Comparison of ENCODE assay signal across 1 cellular context in the genomic region with DNA sequence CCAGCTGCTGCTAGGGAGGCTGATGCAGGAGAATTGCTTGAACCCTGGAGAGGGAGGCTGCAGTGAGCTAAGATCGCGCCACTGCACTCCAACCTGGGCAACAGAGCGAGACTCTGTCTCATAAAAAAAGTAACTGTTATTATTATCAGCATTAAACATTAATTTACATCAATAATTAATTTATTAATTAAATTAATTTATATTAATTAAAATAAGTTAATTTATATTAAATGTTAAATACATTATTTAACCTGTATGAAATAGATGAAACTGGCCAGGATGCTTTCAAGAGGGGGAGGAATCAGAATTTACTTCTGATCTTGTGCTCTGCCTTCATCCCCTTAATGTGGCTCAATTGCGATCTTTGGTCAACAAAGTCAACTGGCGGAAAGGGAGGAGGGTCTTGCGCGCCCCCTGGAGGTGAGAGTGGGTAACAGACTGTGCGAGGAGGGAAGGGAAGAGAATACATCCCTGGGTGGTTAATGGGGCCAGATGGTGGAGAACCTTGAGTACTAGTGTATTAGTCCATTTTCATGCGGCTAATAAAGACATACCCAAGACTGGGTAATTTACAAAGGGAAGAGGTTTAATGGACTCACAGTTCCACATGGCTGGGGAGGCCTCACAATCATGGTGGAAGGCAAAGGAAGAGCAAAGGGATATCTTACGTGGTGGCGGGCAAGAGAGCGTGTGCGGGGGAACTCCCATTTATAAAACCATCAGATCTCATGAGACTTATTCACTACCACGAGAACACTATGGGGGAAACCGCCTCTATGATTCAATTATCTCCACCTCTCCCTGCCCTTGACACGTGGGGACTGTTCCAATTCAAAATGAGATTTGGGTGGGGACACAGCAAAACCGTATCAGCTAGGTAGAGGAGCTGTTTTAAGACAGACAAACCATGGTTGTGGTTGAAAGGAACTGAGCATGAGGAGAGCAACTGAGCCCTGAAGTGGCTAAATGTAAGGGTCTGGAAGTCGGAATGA.
TF ChIP-seq lines count a peak whose summit lies in the region.

No MANE protein-coding gene starts in this region.

TF ChIP-seq in K562, 482 proteins besides CTCF, POLR2A, EP300 and RAD21 (continues in another document):
- TF ChIP-seq, protein P1, sequence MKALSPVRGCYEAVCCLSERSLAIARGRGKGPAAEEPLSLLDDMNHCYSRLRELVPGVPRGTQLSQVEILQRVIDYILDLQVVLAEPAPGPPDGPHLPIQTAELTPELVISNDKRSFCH (CRISPR knock-in tag; IDR thresholded peaks at IDR 0.05) = no peak
- TF ChIP-seq, protein P1 (tag; IDR thresholded peaks at IDR 0.05) = no peak
- TF ChIP-seq, protein P2, sequence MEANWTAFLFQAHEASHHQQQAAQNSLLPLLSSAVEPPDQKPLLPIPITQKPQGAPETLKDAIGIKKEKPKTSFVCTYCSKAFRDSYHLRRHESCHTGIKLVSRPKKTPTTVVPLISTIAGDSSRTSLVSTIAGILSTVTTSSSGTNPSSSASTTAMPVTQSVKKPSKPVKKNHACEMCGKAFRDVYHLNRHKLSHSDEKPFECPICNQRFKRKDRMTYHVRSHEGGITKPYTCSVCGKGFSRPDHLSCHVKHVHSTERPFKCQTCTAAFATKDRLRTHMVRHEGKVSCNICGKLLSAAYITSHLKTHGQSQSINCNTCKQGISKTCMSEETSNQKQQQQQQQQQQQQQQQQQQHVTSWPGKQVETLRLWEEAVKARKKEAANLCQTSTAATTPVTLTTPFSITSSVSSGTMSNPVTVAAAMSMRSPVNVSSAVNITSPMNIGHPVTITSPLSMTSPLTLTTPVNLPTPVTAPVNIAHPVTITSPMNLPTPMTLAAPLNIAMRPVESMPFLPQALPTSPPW (CRISPR knock-in tag; IDR thresholded peaks at IDR 0.05) = 0 out of 2 replicates have a peak, but pooled peaks have one; percentile 15
- no peak for TF ChIP-seq HEY1 (CRISPR knock-in tag; IDR thresholded peaks at IDR 0.05; ENCODE audit: borderline replicate concordance)
- TF ChIP-seq CC2D1A (IDR thresholded peaks at IDR 0.05) = peak; percentile 58; the same call in 1 of the 2 replicates
- TF ChIP-seq FOXK2 (conservative IDR thresholded peaks at IDR 0.05 in 1 of 2, IDR thresholded peaks at IDR 0.05 in 1 of 2; ENCODE audit: low read depth in 2 of 2) = 0 out of 4 replicates have a peak, but pooled peaks of 1 of the 2 experiments have one; percentile 27
- TF ChIP-seq KAT7 (CRISPR knock-in tag; IDR thresholded peaks at IDR 0.05; ENCODE audit: borderline replicate concordance) = no peak
- no peak for TF ChIP-seq ZNF586 (CRISPR knock-in tag; conservative IDR thresholded peaks at IDR 0.05)
- peak; percentile 87 for TF ChIP-seq ARID2 (IDR thresholded peaks at IDR 0.05)
- no peak for TF ChIP-seq CHD1 (IDR thresholded peaks at IDR 0.05; ENCODE audit: low read length)
- no peak for TF ChIP-seq ZNF232 (CRISPR knock-in tag; IDR thresholded peaks at IDR 0.05)
- peak; percentile 66; the same call in 1 of the 2 replicates for TF ChIP-seq ZNF263 (CRISPR knock-in tag; IDR thresholded peaks at IDR 0.05; ENCODE audit: borderline replicate concordance)
- TF ChIP-seq KLF13 (tag; IDR thresholded peaks at IDR 0.05; ENCODE audit: borderline replicate concordance, low read depth) = no peak
- TF ChIP-seq JUND (IDR thresholded peaks at IDR 0.05; ENCODE audit: borderline replicate concordance, low read depth, low read length) = peak; percentile 43; the same call in 1 of the 2 replicates
- no peak for TF ChIP-seq JUND (tag; IDR thresholded peaks at IDR 0.05; ENCODE audit: borderline replicate concordance, low read depth, low read length)
- TF ChIP-seq RBM22 (IDR thresholded peaks at IDR 0.05; ENCODE audit: low read depth, low read length, poor library complexity, severe bottlenecking) = no peak
- no peak for TF ChIP-seq KLF1 (tag; IDR thresholded peaks at IDR 0.05)
- TF ChIP-seq ZNF444 (CRISPR knock-in tag; IDR thresholded peaks at IDR 0.05) = no peak
- peak; percentile 69; the same call in 1 of the 2 replicates for TF ChIP-seq STAG1 (CRISPR knock-in tag; IDR thresholded peaks at IDR 0.05; ENCODE audit: borderline replicate concordance)
- TF ChIP-seq FOXA3 (CRISPR knock-in tag; conservative IDR thresholded peaks at IDR 0.05 in 1 of 2, IDR thresholded peaks at IDR 0.05 in 1 of 2) = 0 out of 4 replicates have a peak, but pooled peaks of 1 of the 2 experiments have one; percentile 16
- no peak for TF ChIP-seq KDM1A (IDR thresholded peaks at IDR 0.05)
- peak; percentile 54 for TF ChIP-seq DACH1 (IDR thresholded peaks at IDR 0.05; ENCODE audit: partially characterized antibody)
- TF ChIP-seq ZNF318 (IDR thresholded peaks at IDR 0.05; ENCODE audit: borderline replicate concordance in 1 of 2, low read depth in 1 of 2) = no peak
- no peak for TF ChIP-seq SLC30A9 (CRISPR knock-in tag; IDR thresholded peaks at IDR 0.05)
- no peak for TF ChIP-seq NCOA4 (IDR thresholded peaks at IDR 0.05; ENCODE audit: partially characterized antibody)
- TF ChIP-seq ZNF140 (CRISPR knock-in tag; IDR thresholded peaks at IDR 0.05) = no peak
- TF ChIP-seq, protein P3, sequence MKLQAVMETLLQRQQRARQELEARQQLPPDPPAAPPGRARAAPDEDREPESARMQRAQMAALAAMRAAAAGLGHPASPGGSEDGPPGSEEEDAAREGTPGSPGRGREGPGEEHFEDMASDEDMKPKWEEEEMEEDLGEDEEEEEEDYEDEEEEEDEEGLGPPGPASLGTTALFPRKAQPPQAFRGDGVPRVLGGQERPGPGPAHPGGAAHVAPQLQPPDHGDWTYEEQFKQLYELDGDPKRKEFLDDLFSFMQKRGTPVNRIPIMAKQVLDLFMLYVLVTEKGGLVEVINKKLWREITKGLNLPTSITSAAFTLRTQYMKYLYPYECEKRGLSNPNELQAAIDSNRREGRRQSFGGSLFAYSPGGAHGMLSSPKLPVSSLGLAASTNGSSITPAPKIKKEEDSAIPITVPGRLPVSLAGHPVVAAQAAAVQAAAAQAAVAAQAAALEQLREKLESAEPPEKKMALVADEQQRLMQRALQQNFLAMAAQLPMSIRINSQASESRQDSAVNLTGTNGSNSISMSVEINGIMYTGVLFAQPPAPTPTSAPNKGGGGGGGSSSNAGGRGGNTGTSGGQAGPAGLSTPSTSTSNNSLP (IDR thresholded peaks at IDR 0.05; ENCODE audit: borderline replicate concordance, low read depth, low read length) = no peak
- no peak for TF ChIP-seq ZNF778 (CRISPR knock-in tag; IDR thresholded peaks at IDR 0.05)
- no peak for TF ChIP-seq MXI1 (IDR thresholded peaks at IDR 0.05; ENCODE audit: low read depth, low read length)
- TF ChIP-seq COPS2 (conservative IDR thresholded peaks at IDR 0.05) = no peak
- peak; percentile 53 for TF ChIP-seq EHMT2 (IDR thresholded peaks at IDR 0.05)
- TF ChIP-seq SMC3 (conservative IDR thresholded peaks at IDR 0.05; ENCODE audit: insufficient read depth, low read depth, low read length) = peak; percentile 95
- peak; percentile 37; the same call in 1 of the 2 replicates for TF ChIP-seq NBN (IDR thresholded peaks at IDR 0.05; ENCODE audit: low read depth)
- no peak for TF ChIP-seq ZC3H11A (IDR thresholded peaks at IDR 0.05; ENCODE audit: low read depth, low read length)
- TF ChIP-seq RNF2 (IDR thresholded peaks at IDR 0.05) = no peak
- TF ChIP-seq ESRRA (IDR thresholded peaks at IDR 0.05; ENCODE audit: borderline replicate concordance, low read depth) = no peak
- TF ChIP-seq ZNF184 (CRISPR knock-in tag; IDR thresholded peaks at IDR 0.05) = no peak
- TF ChIP-seq BRD4 (IDR thresholded peaks at IDR 0.05) = no peak
- no peak for TF ChIP-seq TARDBP (IDR thresholded peaks at IDR 0.05)
- TF ChIP-seq, protein P4, sequence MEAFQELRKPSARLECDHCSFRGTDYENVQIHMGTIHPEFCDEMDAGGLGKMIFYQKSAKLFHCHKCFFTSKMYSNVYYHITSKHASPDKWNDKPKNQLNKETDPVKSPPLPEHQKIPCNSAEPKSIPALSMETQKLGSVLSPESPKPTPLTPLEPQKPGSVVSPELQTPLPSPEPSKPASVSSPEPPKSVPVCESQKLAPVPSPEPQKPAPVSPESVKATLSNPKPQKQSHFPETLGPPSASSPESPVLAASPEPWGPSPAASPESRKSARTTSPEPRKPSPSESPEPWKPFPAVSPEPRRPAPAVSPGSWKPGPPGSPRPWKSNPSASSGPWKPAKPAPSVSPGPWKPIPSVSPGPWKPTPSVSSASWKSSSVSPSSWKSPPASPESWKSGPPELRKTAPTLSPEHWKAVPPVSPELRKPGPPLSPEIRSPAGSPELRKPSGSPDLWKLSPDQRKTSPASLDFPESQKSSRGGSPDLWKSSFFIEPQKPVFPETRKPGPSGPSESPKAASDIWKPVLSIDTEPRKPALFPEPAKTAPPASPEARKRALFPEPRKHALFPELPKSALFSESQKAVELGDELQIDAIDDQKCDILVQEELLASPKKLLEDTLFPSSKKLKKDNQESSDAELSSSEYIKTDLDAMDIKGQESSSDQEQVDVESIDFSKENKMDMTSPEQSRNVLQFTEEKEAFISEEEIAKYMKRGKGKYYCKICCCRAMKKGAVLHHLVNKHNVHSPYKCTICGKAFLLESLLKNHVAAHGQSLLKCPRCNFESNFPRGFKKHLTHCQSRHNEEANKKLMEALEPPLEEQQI (IDR thresholded peaks at IDR 0.05) = peak; percentile 66; the same call in 1 of the 2 replicates
- no peak for TF ChIP-seq IFI16 (CRISPR knock-in tag; IDR thresholded peaks at IDR 0.05)
- TF ChIP-seq THAP12 (CRISPR knock-in tag; IDR thresholded peaks at IDR 0.05) = no peak
- TF ChIP-seq CBX5 (IDR thresholded peaks at IDR 0.05; ENCODE audit: borderline replicate concordance, low read depth) = 0 out of 2 replicates have a peak, but pooled peaks have one; percentile 35
- no peak for TF ChIP-seq FOS (IDR thresholded peaks at IDR 0.05; ENCODE audit: extremely low read depth, insufficient read length)
- no peak for TF ChIP-seq KDM2B (CRISPR knock-in tag; IDR thresholded peaks at IDR 0.05)
